ENCODE assay signal across 28 cellular contexts in the genomic region with DNA sequence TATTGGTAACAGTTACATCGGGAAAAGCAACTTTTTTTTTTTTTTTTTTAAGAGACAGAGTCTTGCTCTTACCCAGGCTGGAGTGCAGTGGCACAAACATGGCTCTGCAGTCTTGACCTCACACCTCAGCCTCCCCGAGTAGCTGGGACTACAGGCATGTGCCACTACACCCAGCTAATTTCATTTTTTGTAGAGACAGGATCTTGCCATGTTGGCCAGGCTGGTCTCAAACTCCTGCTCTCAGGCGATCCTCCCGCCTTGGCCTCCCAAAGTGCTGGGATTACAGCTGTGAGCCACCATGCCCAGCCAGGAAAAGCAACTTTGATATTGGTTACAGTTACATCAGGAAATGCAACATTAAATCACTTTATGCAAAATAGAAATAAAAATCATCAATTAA.
"Had no signal": no experiment of that assay in that cellular context is flagged by ENCODE, and none has a peak within 500 bp of the region (broad histone marks: within the 10 kb centered on the region; RNA-seq: fewer than 3 reads in every experiment).

No MANE protein-coding gene starts in this region.

- H3K36me3 ChIP-seq: cardiac muscle cell had no signal

- H3K27me3 Mint-ChIP-seq: IgD-negative memory B cell, T-cell had no signal

- H3K9me3 Mint-ChIP-seq: activated naive CD4-positive, alpha-beta T cell treated with anti-CD3 and anti-CD28 coated beads, Interleukin-2, amount 50 U/mL, for 72 hours; IgD-negative memory B cell; T-cell had no signal

- H3K4me3 Mint-ChIP-seq: activated CD8-positive, alpha-beta T cell treated with anti-CD3 and anti-CD28 coated beads, Interleukin-2, amount 10 ng/mL, durations not matched to agents 7 days and 5 days; T-cell had no signal

- H3K27ac ChIP-seq: brain microvascular endothelial cell, cardiac muscle cell, SK-N-MC, VCaP had no signal

- ATAC-seq: activated CD8-positive, alpha-beta T cell treated with anti-CD3 and anti-CD28 coated beads, Interleukin-2, amount 10 ng/mL, durations not matched to agents 7 days and 5 days; Panc1; Right ventricle myocardium inferior; T-cell had no signal

- H3K27me3 ChIP-seq: brain microvascular endothelial cell, cardiac muscle cell had no signal

- H3K27ac Mint-ChIP-seq: activated CD8-positive, alpha-beta T cell treated with anti-CD3 and anti-CD28 coated beads, Interleukin-2, amount 10 ng/mL, durations not matched to agents 7 days and 5 days; IgD-negative memory B cell; T-cell had no signal

- DNase-seq: activated CD4-positive, alpha-beta T cell treated with anti-CD3 and anti-CD28 coated beads for 48 hours; activated CD8-positive, alpha-beta memory T cell treated with anti-CD3 and anti-CD28 coated beads, Interleukin-2, amount 50 U/mL, for 48 hours; activated CD8-positive, alpha-beta T cell treated with anti-CD3 and anti-CD28 coated beads, Interleukin-2, amount 10 ng/mL, durations not matched to agents 7 days and 5 days; activated T-cell treated with anti-CD3 and anti-CD28 coated beads, Interleukin-2, amount 50 U/mL, for 1 hour; brain microvascular endothelial cell; KG1; MV-4-11; NCI-H1092 treated with DMSO at 0.1 percent for 48 hours; NCI-H1417 treated with DMSO at 0.1 percent for 48 hours; NCI-H1694; NCI-H2029; NCI-H2107; NCI-H2171 treated with DMSO at 0.1 percent for 48 hours; NCI-H226; NCI-H526; NCI-H774; OCI-M1; RPMI8226; T-cell; T-helper 2 cell; T1000 had no signal

- H3K4me3 ChIP-seq: cardiac muscle cell, SK-N-MC had no signal
